ENCODE assay signal across 1 cellular context in the genomic region with DNA sequence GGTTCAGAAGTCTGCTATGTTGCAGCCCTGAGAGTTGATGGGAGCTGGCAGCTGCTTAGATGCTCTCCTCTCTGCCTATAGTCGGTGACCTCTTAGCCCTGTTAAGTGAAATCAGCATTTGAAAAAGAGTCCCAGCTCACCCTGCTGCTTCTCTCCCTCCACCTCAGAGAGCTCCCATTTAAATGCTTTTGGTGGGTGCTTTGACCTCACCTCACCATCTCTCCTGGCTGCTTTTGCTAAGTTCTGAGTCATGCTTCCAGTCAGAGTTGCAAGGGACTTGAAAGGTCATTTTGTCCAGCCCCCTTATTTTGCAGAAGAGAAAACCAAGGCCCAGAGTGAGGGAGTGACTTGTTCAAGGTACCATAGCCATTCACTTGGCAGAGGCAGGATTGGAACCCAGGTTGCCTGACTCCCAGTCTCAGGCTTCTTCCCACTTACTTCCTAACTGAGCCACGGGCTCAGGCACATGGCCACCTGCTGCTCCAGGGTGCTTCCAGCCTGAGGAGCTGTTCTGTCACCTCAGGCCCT.
TF ChIP-seq lines count a peak whose summit lies in the region.

No MANE protein-coding gene starts in this region.

TF ChIP-seq in H1, 55 proteins besides CTCF, POLR2A, EP300 and RAD21 (continued from another document):
- TF ChIP-seq POU5F1 (IDR thresholded peaks at IDR 0.05; ENCODE audit: low read depth, low read length) (0 out of 2 replicates have a peak, but pooled peaks have one; percentile 34), NANOG (IDR thresholded peaks at IDR 0.05; ENCODE audit: insufficient read depth, low read depth, low read length, poor library complexity, severe bottlenecking) (peak; percentile 60), TAF1 (IDR thresholded peaks at IDR 0.05; ENCODE audit: low read depth, low read length) (0 out of 2 replicates have a peak, but pooled peaks have one; percentile 46), SP1 (IDR thresholded peaks at IDR 0.05; ENCODE audit: low read depth, low read length) (peak; percentile 55), MAFK (IDR thresholded peaks at IDR 0.05; ENCODE audit: low read depth, low read length) (peak; percentile 48; the same call in 1 of the 2 replicates), SIN3A (conservative IDR thresholded peaks at IDR 0.05 in 1 of 2, IDR thresholded peaks at IDR 0.05 in 1 of 2; ENCODE audit: low read depth in 1 of 2, low read length in 2 of 2) (peak in 1 of 2 experiments; percentile 45; a peak in 1 of 4 replicates), KDM1A (IDR thresholded peaks at IDR 0.05; ENCODE audit: borderline replicate concordance, low read length) (peak; percentile 70; the same call in 1 of the 2 replicates), TCF12 (IDR thresholded peaks at IDR 0.05; ENCODE audit: low read depth, low read length) (0 out of 2 replicates have a peak, but pooled peaks have one; percentile 57), BACH1 (IDR thresholded peaks at IDR 0.05; ENCODE audit: low read length) (no peak), GTF2F1 (IDR thresholded peaks at IDR 0.05; ENCODE audit: borderline replicate concordance, low read depth, low read length) (no peak), RBBP5 (IDR thresholded peaks at IDR 0.05; ENCODE audit: borderline replicate concordance, low read depth, low read length) (0 out of 2 replicates have a peak, but pooled peaks have one; percentile 39), HDAC2 (IDR thresholded peaks at IDR 0.05; ENCODE audit: borderline replicate concordance in 1 of 2, low read depth in 2 of 2, low read length in 2 of 2) (peak; percentile 30 to 86; a peak in 1 of 4 replicates), RXRA (IDR thresholded peaks at IDR 0.05; ENCODE audit: insufficient read depth, low read depth, low read length) (peak; percentile 84; the same call in 1 of the 2 replicates)
